1 cellular context compared by ENCODE assay signal in the genomic region with DNA sequence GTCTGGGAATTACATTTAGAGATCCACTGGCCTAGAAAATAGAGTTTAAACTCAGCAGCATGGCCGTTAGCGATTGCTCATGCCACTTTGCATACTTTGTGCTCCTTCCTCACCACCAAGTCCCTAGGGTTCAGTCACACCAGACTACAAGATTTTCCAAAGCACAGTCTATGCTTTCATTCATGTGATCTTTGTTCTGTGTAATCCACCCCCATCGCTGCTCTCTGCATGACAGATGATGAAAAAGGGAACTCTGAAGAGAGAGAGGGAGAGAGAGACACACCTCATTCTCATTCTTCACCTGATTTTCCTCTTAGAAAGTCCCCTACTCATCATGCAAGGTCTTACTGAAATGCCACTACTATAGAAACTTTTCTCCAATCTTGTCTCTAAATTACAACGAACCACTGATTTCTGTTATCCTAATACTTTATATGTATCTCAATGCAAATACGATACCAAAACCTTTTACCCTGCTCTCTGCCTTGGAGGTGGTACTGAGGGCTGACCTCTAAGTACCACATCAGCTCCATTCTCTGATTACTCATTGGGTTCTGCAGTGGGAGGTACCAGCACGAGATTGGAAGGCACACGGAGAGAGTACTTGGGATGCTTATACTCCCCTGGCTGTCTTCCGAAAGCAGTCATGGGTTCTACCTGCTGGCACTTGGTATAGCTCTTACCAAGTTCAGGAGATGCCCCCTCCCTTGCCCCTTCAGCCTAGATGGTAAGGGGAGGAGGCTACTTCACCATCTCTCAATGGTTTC.
A peak's percentile ranks its signal among the peaks of the same experiment; 100 is the strongest.
TF ChIP-seq lines count a peak whose summit lies in the region.

No MANE protein-coding gene starts in this region.

TF ChIP-seq in GM12878, 131 proteins besides CTCF, POLR2A, EP300 and RAD21 (continued from another document and continues in another):
- TF ChIP-seq, protein P1, sequence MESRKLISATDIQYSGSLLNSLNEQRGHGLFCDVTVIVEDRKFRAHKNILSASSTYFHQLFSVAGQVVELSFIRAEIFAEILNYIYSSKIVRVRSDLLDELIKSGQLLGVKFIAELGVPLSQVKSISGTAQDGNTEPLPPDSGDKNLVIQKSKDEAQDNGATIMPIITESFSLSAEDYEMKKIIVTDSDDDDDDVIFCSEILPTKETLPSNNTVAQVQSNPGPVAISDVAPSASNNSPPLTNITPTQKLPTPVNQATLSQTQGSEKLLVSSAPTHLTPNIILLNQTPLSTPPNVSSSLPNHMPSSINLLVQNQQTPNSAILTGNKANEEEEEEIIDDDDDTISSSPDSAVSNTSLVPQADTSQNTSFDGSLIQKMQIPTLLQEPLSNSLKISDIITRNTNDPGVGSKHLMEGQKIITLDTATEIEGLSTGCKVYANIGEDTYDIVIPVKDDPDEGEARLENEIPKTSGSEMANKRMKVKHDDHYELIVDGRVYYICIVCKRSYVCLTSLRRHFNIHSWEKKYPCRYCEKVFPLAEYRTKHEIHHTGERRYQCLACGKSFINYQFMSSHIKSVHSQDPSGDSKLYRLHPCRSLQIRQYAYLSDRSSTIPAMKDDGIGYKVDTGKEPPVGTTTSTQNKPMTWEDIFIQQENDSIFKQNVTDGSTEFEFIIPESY (IDR thresholded peaks at IDR 0.05): no peak
- TF ChIP-seq EED (IDR thresholded peaks at IDR 0.05; ENCODE audit: low read depth) (peak; percentile 95), EZH2 (IDR thresholded peaks at IDR 0.05; ENCODE audit: borderline replicate concordance, control insufficient read depth, low read depth, low read length) (no peak), TARDBP (IDR thresholded peaks at IDR 0.05; ENCODE audit: borderline replicate concordance) (no peak), NFIC (IDR thresholded peaks at IDR 0.05; ENCODE audit: low read depth, low read length) (peak; percentile 93), RCOR1 (conservative IDR thresholded peaks at IDR 0.05; ENCODE audit: low read depth, low read length) (0 out of 2 replicates have a peak, but pooled peaks have one; percentile 85), STAT1 (conservative IDR thresholded peaks at IDR 0.05) (no peak), LARP7 (IDR thresholded peaks at IDR 0.05) (no peak), CREB1 (IDR thresholded peaks at IDR 0.05; ENCODE audit: low read depth) (peak; percentile 68), ZNF217 (IDR thresholded peaks at IDR 0.05) (peak; percentile 74; the same call in 1 of the 2 replicates), RBBP5 (conservative IDR thresholded peaks at IDR 0.05) (no peak), MYC (IDR thresholded peaks at IDR 0.05; ENCODE audit: insufficient read depth, insufficient read length, insufficient replicate concordance, low read length, severe bottlenecking) (no peak), MEF2B (IDR thresholded peaks at IDR 0.05; ENCODE audit: partially characterized antibody, poor library complexity, severe bottlenecking) (peak; percentile 98), MEF2A (IDR thresholded peaks at IDR 0.05; ENCODE audit: insufficient read depth, low read depth, low read length) (peak; percentile 64; the same call in 1 of the 2 replicates), SMARCA5 (IDR thresholded peaks at IDR 0.05) (peak; percentile 15; the same call in 1 of the 2 replicates), RB1 (IDR thresholded peaks at IDR 0.05; ENCODE audit: borderline replicate concordance) (no peak; the same call in 1 of the 2 replicates), TCF7 (IDR thresholded peaks at IDR 0.05; ENCODE audit: borderline replicate concordance) (peak; percentile 72; the same call in 1 of the 2 replicates), TCF12 (IDR thresholded peaks at IDR 0.05; ENCODE audit: low read depth, low read length) (peak; percentile 84), STAT3 (IDR thresholded peaks at IDR 0.05; ENCODE audit: low read depth, low read length) (no peak), CBX3 (IDR thresholded peaks at IDR 0.05; ENCODE audit: borderline replicate concordance, low read depth) (no peak), SIX5 (IDR thresholded peaks at IDR 0.05; ENCODE audit: low read depth, low read length, severe bottlenecking) (no peak), CBX5 (IDR thresholded peaks at IDR 0.05; ENCODE audit: low read depth) (peak; percentile 71; the same call in 1 of the 2 replicates), NR2F1 (conservative IDR thresholded peaks at IDR 0.05) (peak; percentile 86), ZNF207 (IDR thresholded peaks at IDR 0.05; ENCODE audit: borderline replicate concordance) (no peak)
- TF ChIP-seq, protein P2, sequence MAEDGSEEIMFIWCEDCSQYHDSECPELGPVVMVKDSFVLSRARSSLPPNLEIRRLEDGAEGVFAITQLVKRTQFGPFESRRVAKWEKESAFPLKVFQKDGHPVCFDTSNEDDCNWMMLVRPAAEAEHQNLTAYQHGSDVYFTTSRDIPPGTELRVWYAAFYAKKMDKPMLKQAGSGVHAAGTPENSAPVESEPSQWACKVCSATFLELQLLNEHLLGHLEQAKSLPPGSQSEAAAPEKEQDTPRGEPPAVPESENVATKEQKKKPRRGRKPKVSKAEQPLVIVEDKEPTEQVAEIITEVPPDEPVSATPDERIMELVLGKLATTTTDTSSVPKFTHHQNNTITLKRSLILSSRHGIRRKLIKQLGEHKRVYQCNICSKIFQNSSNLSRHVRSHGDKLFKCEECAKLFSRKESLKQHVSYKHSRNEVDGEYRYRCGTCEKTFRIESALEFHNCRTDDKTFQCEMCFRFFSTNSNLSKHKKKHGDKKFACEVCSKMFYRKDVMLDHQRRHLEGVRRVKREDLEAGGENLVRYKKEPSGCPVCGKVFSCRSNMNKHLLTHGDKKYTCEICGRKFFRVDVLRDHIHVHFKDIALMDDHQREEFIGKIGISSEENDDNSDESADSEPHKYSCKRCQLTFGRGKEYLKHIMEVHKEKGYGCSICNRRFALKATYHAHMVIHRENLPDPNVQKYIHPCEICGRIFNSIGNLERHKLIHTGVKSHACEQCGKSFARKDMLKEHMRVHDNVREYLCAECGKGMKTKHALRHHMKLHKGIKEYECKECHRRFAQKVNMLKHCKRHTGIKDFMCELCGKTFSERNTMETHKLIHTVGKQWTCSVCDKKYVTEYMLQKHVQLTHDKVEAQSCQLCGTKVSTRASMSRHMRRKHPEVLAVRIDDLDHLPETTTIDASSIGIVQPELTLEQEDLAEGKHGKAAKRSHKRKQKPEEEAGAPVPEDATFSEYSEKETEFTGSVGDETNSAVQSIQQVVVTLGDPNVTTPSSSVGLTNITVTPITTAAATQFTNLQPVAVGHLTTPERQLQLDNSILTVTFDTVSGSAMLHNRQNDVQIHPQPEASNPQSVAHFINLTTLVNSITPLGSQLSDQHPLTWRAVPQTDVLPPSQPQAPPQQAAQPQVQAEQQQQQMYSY (CRISPR knock-in tag; IDR thresholded peaks at IDR 0.05): no peak
- TF ChIP-seq, protein P3, sequence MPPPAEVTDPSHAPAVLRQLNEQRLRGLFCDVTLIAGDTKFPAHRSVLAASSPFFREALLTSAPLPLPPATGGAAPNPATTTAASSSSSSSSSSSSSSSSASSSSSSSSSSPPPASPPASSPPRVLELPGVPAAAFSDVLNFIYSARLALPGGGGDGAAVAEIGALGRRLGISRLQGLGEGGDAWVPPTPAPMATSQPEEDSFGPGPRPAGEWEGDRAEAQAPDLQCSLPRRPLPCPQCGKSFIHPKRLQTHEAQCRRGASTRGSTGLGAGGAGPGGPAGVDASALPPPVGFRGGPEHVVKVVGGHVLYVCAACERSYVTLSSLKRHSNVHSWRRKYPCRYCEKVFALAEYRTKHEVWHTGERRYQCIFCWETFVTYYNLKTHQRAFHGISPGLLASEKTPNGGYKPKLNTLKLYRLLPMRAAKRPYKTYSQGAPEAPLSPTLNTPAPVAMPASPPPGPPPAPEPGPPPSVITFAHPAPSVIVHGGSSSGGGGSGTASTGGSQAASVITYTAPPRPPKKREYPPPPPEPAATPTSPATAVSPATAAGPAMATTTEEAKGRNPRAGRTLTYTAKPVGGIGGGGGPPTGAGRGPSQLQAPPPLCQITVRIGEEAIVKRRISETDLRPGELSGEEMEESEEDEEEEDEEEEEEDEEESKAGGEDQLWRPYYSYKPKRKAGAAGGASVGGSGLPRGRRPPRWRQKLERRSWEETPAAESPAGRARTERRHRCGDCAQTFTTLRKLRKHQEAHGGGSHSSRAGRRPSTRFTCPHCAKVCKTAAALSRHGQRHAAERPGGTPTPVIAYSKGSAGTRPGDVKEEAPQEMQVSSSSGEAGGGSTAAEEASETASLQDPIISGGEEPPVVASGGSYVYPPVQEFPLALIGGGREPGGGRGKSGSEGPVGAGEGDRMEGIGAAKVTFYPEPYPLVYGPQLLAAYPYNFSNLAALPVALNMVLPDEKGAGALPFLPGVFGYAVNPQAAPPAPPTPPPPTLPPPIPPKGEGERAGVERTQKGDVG (CRISPR knock-in tag; IDR thresholded peaks at IDR 0.05): no peak
- TF ChIP-seq, protein P4, sequence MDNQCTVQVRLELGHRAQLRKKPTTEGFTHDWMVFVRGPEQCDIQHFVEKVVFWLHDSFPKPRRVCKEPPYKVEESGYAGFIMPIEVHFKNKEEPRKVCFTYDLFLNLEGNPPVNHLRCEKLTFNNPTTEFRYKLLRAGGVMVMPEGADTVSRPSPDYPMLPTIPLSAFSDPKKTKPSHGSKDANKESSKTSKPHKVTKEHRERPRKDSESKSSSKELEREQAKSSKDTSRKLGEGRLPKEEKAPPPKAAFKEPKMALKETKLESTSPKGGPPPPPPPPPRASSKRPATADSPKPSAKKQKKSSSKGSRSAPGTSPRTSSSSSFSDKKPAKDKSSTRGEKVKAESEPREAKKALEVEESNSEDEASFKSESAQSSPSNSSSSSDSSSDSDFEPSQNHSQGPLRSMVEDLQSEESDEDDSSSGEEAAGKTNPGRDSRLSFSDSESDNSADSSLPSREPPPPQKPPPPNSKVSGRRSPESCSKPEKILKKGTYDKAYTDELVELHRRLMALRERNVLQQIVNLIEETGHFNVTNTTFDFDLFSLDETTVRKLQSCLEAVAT (IDR thresholded peaks at IDR 0.05): peak; percentile 80
- TF ChIP-seq, protein P5, sequence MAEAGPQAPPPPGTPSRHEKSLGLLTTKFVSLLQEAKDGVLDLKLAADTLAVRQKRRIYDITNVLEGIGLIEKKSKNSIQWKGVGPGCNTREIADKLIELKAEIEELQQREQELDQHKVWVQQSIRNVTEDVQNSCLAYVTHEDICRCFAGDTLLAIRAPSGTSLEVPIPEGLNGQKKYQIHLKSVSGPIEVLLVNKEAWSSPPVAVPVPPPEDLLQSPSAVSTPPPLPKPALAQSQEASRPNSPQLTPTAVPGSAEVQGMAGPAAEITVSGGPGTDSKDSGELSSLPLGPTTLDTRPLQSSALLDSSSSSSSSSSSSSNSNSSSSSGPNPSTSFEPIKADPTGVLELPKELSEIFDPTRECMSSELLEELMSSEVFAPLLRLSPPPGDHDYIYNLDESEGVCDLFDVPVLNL (IDR thresholded peaks at IDR 0.05; ENCODE audit: low read depth, low read length): no peak
- TF ChIP-seq, protein P6, sequence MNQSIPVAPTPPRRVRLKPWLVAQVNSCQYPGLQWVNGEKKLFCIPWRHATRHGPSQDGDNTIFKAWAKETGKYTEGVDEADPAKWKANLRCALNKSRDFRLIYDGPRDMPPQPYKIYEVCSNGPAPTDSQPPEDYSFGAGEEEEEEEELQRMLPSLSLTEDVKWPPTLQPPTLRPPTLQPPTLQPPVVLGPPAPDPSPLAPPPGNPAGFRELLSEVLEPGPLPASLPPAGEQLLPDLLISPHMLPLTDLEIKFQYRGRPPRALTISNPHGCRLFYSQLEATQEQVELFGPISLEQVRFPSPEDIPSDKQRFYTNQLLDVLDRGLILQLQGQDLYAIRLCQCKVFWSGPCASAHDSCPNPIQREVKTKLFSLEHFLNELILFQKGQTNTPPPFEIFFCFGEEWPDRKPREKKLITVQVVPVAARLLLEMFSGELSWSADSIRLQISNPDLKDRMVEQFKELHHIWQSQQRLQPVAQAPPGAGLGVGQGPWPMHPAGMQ (IDR thresholded peaks at IDR 0.05; ENCODE audit: borderline replicate concordance): no peak
- TF ChIP-seq, protein P7, sequence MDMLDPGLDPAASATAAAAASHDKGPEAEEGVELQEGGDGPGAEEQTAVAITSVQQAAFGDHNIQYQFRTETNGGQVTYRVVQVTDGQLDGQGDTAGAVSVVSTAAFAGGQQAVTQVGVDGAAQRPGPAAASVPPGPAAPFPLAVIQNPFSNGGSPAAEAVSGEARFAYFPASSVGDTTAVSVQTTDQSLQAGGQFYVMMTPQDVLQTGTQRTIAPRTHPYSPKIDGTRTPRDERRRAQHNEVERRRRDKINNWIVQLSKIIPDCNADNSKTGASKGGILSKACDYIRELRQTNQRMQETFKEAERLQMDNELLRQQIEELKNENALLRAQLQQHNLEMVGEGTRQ (IDR thresholded peaks at IDR 0.05; ENCODE audit: borderline replicate concordance, low read depth, low read length): no peak; the same call in 1 of the 2 replicates
- TF ChIP-seq, protein P8, sequence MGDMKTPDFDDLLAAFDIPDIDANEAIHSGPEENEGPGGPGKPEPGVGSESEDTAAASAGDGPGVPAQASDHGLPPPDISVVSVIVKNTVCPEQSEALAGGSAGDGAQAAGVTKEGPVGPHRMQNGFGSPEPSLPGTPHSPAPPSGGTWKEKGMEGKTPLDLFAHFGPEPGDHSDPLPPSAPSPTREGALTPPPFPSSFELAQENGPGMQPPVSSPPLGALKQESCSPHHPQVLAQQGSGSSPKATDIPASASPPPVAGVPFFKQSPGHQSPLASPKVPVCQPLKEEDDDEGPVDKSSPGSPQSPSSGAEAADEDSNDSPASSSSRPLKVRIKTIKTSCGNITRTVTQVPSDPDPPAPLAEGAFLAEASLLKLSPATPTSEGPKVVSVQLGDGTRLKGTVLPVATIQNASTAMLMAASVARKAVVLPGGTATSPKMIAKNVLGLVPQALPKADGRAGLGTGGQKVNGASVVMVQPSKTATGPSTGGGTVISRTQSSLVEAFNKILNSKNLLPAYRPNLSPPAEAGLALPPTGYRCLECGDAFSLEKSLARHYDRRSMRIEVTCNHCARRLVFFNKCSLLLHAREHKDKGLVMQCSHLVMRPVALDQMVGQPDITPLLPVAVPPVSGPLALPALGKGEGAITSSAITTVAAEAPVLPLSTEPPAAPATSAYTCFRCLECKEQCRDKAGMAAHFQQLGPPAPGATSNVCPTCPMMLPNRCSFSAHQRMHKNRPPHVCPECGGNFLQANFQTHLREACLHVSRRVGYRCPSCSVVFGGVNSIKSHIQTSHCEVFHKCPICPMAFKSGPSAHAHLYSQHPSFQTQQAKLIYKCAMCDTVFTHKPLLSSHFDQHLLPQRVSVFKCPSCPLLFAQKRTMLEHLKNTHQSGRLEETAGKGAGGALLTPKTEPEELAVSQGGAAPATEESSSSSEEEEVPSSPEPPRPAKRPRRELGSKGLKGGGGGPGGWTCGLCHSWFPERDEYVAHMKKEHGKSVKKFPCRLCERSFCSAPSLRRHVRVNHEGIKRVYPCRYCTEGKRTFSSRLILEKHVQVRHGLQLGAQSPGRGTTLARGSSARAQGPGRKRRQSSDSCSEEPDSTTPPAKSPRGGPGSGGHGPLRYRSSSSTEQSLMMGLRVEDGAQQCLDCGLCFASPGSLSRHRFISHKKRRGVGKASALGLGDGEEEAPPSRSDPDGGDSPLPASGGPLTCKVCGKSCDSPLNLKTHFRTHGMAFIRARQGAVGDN (IDR thresholded peaks at IDR 0.05): peak; percentile 74
- TF ChIP-seq, protein P9, sequence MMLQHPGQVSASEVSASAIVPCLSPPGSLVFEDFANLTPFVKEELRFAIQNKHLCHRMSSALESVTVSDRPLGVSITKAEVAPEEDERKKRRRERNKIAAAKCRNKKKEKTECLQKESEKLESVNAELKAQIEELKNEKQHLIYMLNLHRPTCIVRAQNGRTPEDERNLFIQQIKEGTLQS (IDR thresholded peaks at IDR 0.05; ENCODE audit: borderline replicate concordance, extremely low read depth, low read depth, low read length): no peak
